Comparison of ENCODE assay signal across 17 cellular contexts in genomic region chr11:65185869-65186341, GRCh38. TPM values are rescaled to one million over a fixed set of nuclear protein-coding genes. Genes with fewer than 3 reads are reported as not detected.
DNase-seq lines count a peak whose midpoint lies in the region; TF ChIP-seq lines count a peak whose summit lies in the region.
"Had no signal": no experiment of that assay in that cellular context is flagged by ENCODE, and none has a peak within 500 bp of the region (broad histone marks: within the 10 kb centered on the region; RNA-seq: fewer than 3 reads in every experiment).

No MANE protein-coding gene starts in this region.

- H3K4me2 ChIP-seq in mammary epithelial cell (ENCODE audit: insufficient read depth, low read depth, low read length) (no peak overlapping the region), OCI-LY3 (ENCODE audit: low read length) (no peak overlapping the region), smooth muscle cell (no peak overlapping the region), mesenchymal stem cell (ENCODE audit: low read length, poor library complexity, severe bottlenecking) (no peak overlapping the region)
- H3K4me2 ChIP-seq: KMS-11 had no signal

- H2BK120ac ChIP-seq in mesenchymal stem cell (ENCODE audit: low read depth, low read length), result no peak overlapping the region

- H3F3A ChIP-seq in smooth muscle cell (ENCODE audit: low read depth), result no peaks in the 10 kb centered on the region

- no peak overlapping the region for H3K4ac ChIP-seq in mesenchymal stem cell (ENCODE audit: low read depth in 1 of 2, low read length in 2 of 2)

- H3K4me1 Mint-ChIP-seq in MCF 10A (ENCODE audit: insufficient read depth, unreplicated experiment) (peaks cover 11% of the 10 kb centered on the region), endothelial cell (ENCODE audit: unreplicated experiment) (peaks cover 10% of the 10 kb centered on the region)

- H3K36me3 ChIP-seq in mammary epithelial cell (ENCODE audit: insufficient read depth, low read length) (peaks cover 39% of the 10 kb centered on the region), OCI-LY3 (replicated peaks; ENCODE audit: low read depth, low read length) (peaks cover 37% of the 10 kb centered on the region), smooth muscle cell (ENCODE audit: low read depth) (no peaks in the 10 kb centered on the region), mesenchymal stem cell (ENCODE audit: control insufficient read depth in 1 of 2, insufficient read depth in 2 of 2, low read depth in 1 of 2, low read length in 2 of 2) (peaks cover 71% of the 10 kb centered on the region in 2 experiments), uterus (no peaks in the 10 kb centered on the region)

- H3K79me1 ChIP-seq in mesenchymal stem cell (replicated peaks; ENCODE audit: low read length, poor library complexity, severe bottlenecking), result peaks cover 47% of the 10 kb centered on the region

- H3K27ac ChIP-seq in mammary epithelial cell (ENCODE audit: insufficient read depth, low read depth, low read length), result no peak overlapping the region
- no peak overlapping the region for H3K27ac ChIP-seq in OCI-LY3 (ENCODE audit: low read length)
- H3K27ac ChIP-seq in smooth muscle cell (ENCODE audit: low read depth), result no peak overlapping the region
- H3K27ac ChIP-seq in mesenchymal stem cell (ENCODE audit: low read length, poor library complexity, severe bottlenecking), result no peak overlapping the region
- H3K27ac ChIP-seq in uterus, result no peak overlapping the region
- H3K27ac ChIP-seq: KMS-11, pancreas, testis had no signal

- no peak overlapping the region for H4K91ac ChIP-seq in mesenchymal stem cell (ENCODE audit: low read length)

- H4K20me1 ChIP-seq in mammary epithelial cell (ENCODE audit: insufficient read depth, low read length), result no peaks in the 10 kb centered on the region
- H4K20me1 ChIP-seq in OCI-LY3 (ENCODE audit: insufficient read depth, low read length), result no peaks in the 10 kb centered on the region
- H4K20me1 ChIP-seq in smooth muscle cell (ENCODE audit: low read depth), result peaks cover 37% of the 10 kb centered on the region

- no peak overlapping the region for H3K14ac ChIP-seq in mesenchymal stem cell (ENCODE audit: low read length in 2 of 2)

- H3K36me3 Mint-ChIP-seq in MCF 10A (ENCODE audit: insufficient read depth, unreplicated experiment) (peaks cover 76% of the 10 kb centered on the region), endothelial cell (ENCODE audit: low read depth, unreplicated experiment) (peaks cover 28% of the 10 kb centered on the region)

- H2BK12ac ChIP-seq in mesenchymal stem cell (ENCODE audit: low read length in 2 of 2), result no peak overlapping the region

- H3K9ac ChIP-seq in mammary epithelial cell (ENCODE audit: insufficient read depth, low read length) (no peak overlapping the region), OCI-LY3 (ENCODE audit: low read length) (no peak overlapping the region), smooth muscle cell (ENCODE audit: low read depth) (no peak overlapping the region), mesenchymal stem cell (ENCODE audit: low read length) (no peak overlapping the region)
- H3K9ac ChIP-seq: KMS-11 had no signal

- intact Hi-C loops in MCF 10A (cut with micrococcal nuclease), result no loop called here
- intact Hi-C loops in mammary epithelial cell (cut with micrococcal nuclease), result loop anchor here (10.0 kb wide), 1 partner anchor 69 kb away; no protein-coding TSS in a partner anchor
- intact Hi-C loops in uterus (cut with DNase I; ENCODE audit: low total_unique reads), result no loop called here

- H3K4me3 Mint-ChIP-seq in MCF 10A (ENCODE audit: unreplicated experiment) (no peak overlapping the region), endothelial cell (ENCODE audit: unreplicated experiment) (peak overlapping the region; percentile 74)
- H3K4me3 Mint-ChIP-seq: activated CD4-positive, alpha-beta memory T cell treated with anti-CD3 and anti-CD28 coated beads for 36 hours; immature natural killer cell had no signal

- H3K27me3 ChIP-seq in mammary epithelial cell (ENCODE audit: insufficient read depth, low read length) (no peaks in the 10 kb centered on the region), OCI-LY3 (ENCODE audit: low read depth, low read length) (no peaks in the 10 kb centered on the region), smooth muscle cell (ENCODE audit: low read depth) (no peaks in the 10 kb centered on the region), mesenchymal stem cell (ENCODE audit: control insufficient read depth in 1 of 2, insufficient read depth in 1 of 2, low read length in 2 of 2) (no peaks in the 10 kb centered on the region), uterus (no peaks in the 10 kb centered on the region)
- H3K27me3 ChIP-seq: pancreas, testis had no signal

- H4K8ac ChIP-seq in mesenchymal stem cell (ENCODE audit: low read length), result no peak overlapping the region

- no peak overlapping the region for H2BK5ac ChIP-seq in mesenchymal stem cell (ENCODE audit: low read depth, low read length, poor library complexity, severe bottlenecking)

- peaks cover 19% of the 10 kb centered on the region for H3K4me1 ChIP-seq in mammary epithelial cell (ENCODE audit: insufficient read depth, low read length)
- H3K4me1 ChIP-seq in OCI-LY3 (ENCODE audit: low read length), result peaks cover 9% of the 10 kb centered on the region
- no peaks in the 10 kb centered on the region for H3K4me1 ChIP-seq in smooth muscle cell (ENCODE audit: low read depth)
- H3K4me1 ChIP-seq in mesenchymal stem cell (ENCODE audit: control insufficient read depth, insufficient read depth, low read depth, low read length), result peaks cover 20% of the 10 kb centered on the region
- peaks cover 0 to 11% of the 10 kb centered on the region in 2 donors for H3K4me1 ChIP-seq in uterus

- peaks cover 89% of the 10 kb centered on the region for H3K79me2 ChIP-seq in mammary epithelial cell (ENCODE audit: insufficient read depth, low read length)
- peaks cover 13% of the 10 kb centered on the region for H3K79me2 ChIP-seq in OCI-LY3 (ENCODE audit: low read length)
- H3K79me2 ChIP-seq in smooth muscle cell (ENCODE audit: low read depth), result peaks cover 31% of the 10 kb centered on the region

- DNase-seq in MCF 10A (ENCODE audit: unreplicated experiment) (no peak), mammary epithelial cell (no peak), endothelial cell (ENCODE audit: low spot score) (no peak), smooth muscle cell (lab: John Stamatoyannopoulos, UW; ENCODE audit: unreplicated experiment) (no peak), HuH-7.5 (ENCODE audit: low spot score) (no peak), mesenchymal stem cell (no peak), uterus (no peak)
- DNase-seq: activated CD4-positive, alpha-beta memory T cell treated with anti-CD3 and anti-CD28 coated beads for 36 hours; immature natural killer cell; NCI-H187; NCI-H524 treated with DMSO at 0.1 percent for 48 hours; pancreas; testis had no signal

- H3K9me3 ChIP-seq in mammary epithelial cell (replicated peaks; ENCODE audit: insufficient read depth, low read length), result no peaks in the 10 kb centered on the region
- no peaks in the 10 kb centered on the region for H3K9me3 ChIP-seq in OCI-LY3 (ENCODE audit: insufficient read depth, low read length)
- H3K9me3 ChIP-seq in smooth muscle cell (replicated peaks; ENCODE audit: low read depth), result no peaks in the 10 kb centered on the region
- H3K9me3 ChIP-seq in mesenchymal stem cell (ENCODE audit: control insufficient read depth, low read length), result no peaks in the 10 kb centered on the region
- no peaks in the 10 kb centered on the region for H3K9me3 ChIP-seq in uterus
- H3K9me3 ChIP-seq: pancreas, testis had no signal

- H3K27me3 Mint-ChIP-seq in MCF 10A (ENCODE audit: insufficient read depth, unreplicated experiment) (no peaks in the 10 kb centered on the region), endothelial cell (ENCODE audit: unreplicated experiment) (peaks cover 9% of the 10 kb centered on the region)
- H3K27me3 Mint-ChIP-seq: activated CD4-positive, alpha-beta memory T cell treated with anti-CD3 and anti-CD28 coated beads for 36 hours had no signal

- no peak for TF ChIP-seq POLR2A in uterus (IDR thresholded peaks at IDR 0.05)

- CTCF ChIA-PET in MCF 10A (lab: Yijun Ruan, JAX) (interaction anchor here (0.6 to 1.3 kb wide), 3 partner anchors 81 to 146 kb away, joined by 3 to 4 read pairs (median 3); no protein-coding TSS in a partner anchor), mammary epithelial cell (lab: Charles Lee; ENCODE audit: low non-redundant PET) (no interaction called here)

- in situ Hi-C loops in mammary epithelial cell (cut with MboI; ENCODE audit: low sequenced_read_pairs in 2 of 2), result no loop called here

- no peak overlapping the region for H2AFZ ChIP-seq in mammary epithelial cell (ENCODE audit: low read depth, low read length)
- H2AFZ ChIP-seq in OCI-LY3 (ENCODE audit: low read depth, low read length), result no peak overlapping the region
- no peak overlapping the region for H2AFZ ChIP-seq in smooth muscle cell (ENCODE audit: low read depth)
- H2AFZ ChIP-seq in mesenchymal stem cell (ENCODE audit: low read depth, low read length), result no peak overlapping the region

- H3K9me3 Mint-ChIP-seq in MCF 10A (ENCODE audit: unreplicated experiment) (no peaks in the 10 kb centered on the region), endothelial cell (ENCODE audit: unreplicated experiment) (no peaks in the 10 kb centered on the region)
- H3K9me3 Mint-ChIP-seq: activated CD4-positive, alpha-beta memory T cell treated with anti-CD3 and anti-CD28 coated beads for 36 hours; immature natural killer cell had no signal

- no peak overlapping the region for H3K23ac ChIP-seq in mesenchymal stem cell (ENCODE audit: low read length in 2 of 2)

- no peak overlapping the region for H3K18ac ChIP-seq in mesenchymal stem cell (ENCODE audit: low read depth in 1 of 2, low read length in 2 of 2)

- TF ChIP-seq CTCF in MCF 10A (IDR thresholded peaks at IDR 0.05; ENCODE audit: unreplicated experiment) (peak; percentile 20), mammary epithelial cell (conservative IDR thresholded peaks at IDR 0.05 in 1 of 2, IDR thresholded peaks at IDR 0.05 in 1 of 2; ENCODE audit: extremely low read depth in 1 of 2, insufficient read depth in 1 of 2, low read depth in 1 of 2, low read length in 2 of 2) (no peak), OCI-LY3 (IDR thresholded peaks at IDR 0.05; ENCODE audit: low read depth, low read length) (peak; percentile 31), endothelial cell (IDR thresholded peaks at IDR 0.05; ENCODE audit: unreplicated experiment) (no peak), smooth muscle cell (IDR thresholded peaks at IDR 0.05; ENCODE audit: borderline replicate concordance, insufficient read depth, poor library complexity, severe bottlenecking) (peak; percentile 7), uterus (IDR thresholded peaks at IDR 0.05) (no peak)

- H3K4me3 ChIP-seq in mammary epithelial cell (replicated peaks in 1 of 3; ENCODE audit: insufficient read depth in 1 of 3, low read depth in 2 of 3, low read length in 3 of 3) (no peak overlapping the region), OCI-LY3 (ENCODE audit: low read length) (no peak overlapping the region), smooth muscle cell (no peak overlapping the region), mesenchymal stem cell (ENCODE audit: insufficient read depth in 1 of 2, low read depth in 1 of 2, low read length in 2 of 2) (no peak overlapping the region), uterus (no peak overlapping the region)
- H3K4me3 ChIP-seq: pancreas, testis had no signal

- WGBS in mammary epithelial cell (ENCODE audit: low coverage, missing lambda C conversion rate), result 85% methylated on average over 17 of the region's 18 CpGs
- WGBS in smooth muscle cell (ENCODE audit: low lambda C conversion rate), result 91% methylated on average over 18 of the region's 18 CpGs
- 94% methylated on average over 18 of the region's 18 CpGs for WGBS in mesenchymal stem cell

- no peak overlapping the region for H2AK5ac ChIP-seq in mesenchymal stem cell (ENCODE audit: low read length, severe bottlenecking)

- H2BK15ac ChIP-seq in mesenchymal stem cell (ENCODE audit: low read depth, poor library complexity, severe bottlenecking), result no peak overlapping the region

- BruUV-seq in MCF 10A (replicated peaks; lab: Mats Ljungman, UMichigan), result no TSS peak
- BruUV-seq in mammary epithelial cell (replicated peaks; lab: Mats Ljungman, UMichigan), result no TSS peak

- H3K27ac Mint-ChIP-seq in MCF 10A (ENCODE audit: low read depth, unreplicated experiment), result no peak overlapping the region
- no peak overlapping the region for H3K27ac Mint-ChIP-seq in endothelial cell (ENCODE audit: unreplicated experiment)
- H3K27ac Mint-ChIP-seq: activated CD4-positive, alpha-beta memory T cell treated with anti-CD3 and anti-CD28 coated beads for 36 hours had no signal

- dilution Hi-C loops in mammary epithelial cell (cut with HindIII; ENCODE audit: low sequenced_read_pairs), result no loop called here

- POLR2A ChIA-PET in MCF 10A (lab: Yijun Ruan, JAX), result interaction anchor here (2.2 kb wide), 1 partner anchor 64 kb away, joined by 5 read pairs; the partner anchor contains the start of genes FAU and MRPL49

RNA-seq across cellular contexts. Expression of gene CAPN1, which starts 4.2 kb away (rescaled TPM):
- total RNA-seq in MCF 10A (2022) (111 and 117 TPM in 2 replicates), mammary epithelial cell (100 to 1,000 TPM; 276 to 452 TPM), endothelial cell (ENCODE audit: unreplicated experiment) (148 TPM), smooth muscle cell (93.0 and 126 TPM in 2 replicates), uterus (100 to 1,000 TPM; 122 to 174 (median 157) TPM)
- polyA plus RNA-seq in mammary epithelial cell (289 TPM), smooth muscle cell (109 and 149 TPM in 2 replicates)
- polyA minus RNA-seq in mammary epithelial cell, result 253 TPM
- 166 TPM for polyA plus RNA-seq in mesenchymal stem cell (2013, experiment 1 of 2)
- 168 TPM for polyA plus RNA-seq in mesenchymal stem cell (2013, experiment 2 of 2)

RNA-seq across cellular contexts. Expression of gene SPDYC, which starts 15.9 kb away (rescaled TPM):
- total RNA-seq in MCF 10A (2022) (not detected in 2 replicates), mammary epithelial cell (not detected), endothelial cell (ENCODE audit: unreplicated experiment) (not detected), smooth muscle cell (not detected in 2 replicates), uterus (not detected)
- polyA plus RNA-seq in mammary epithelial cell (not detected), smooth muscle cell (not detected in 2 replicates)
- not detected for polyA minus RNA-seq in mammary epithelial cell
- not detected for polyA plus RNA-seq in mesenchymal stem cell (2013, experiment 1 of 2)
- not detected for polyA plus RNA-seq in mesenchymal stem cell (2013, experiment 2 of 2)
- total RNA-seq: activated CD4-positive, alpha-beta memory T cell treated with anti-CD3 and anti-CD28 coated beads for 36 hours; astrocyte; pancreas had no signal
- polyA plus RNA-seq: AG04450, immature natural killer cell had no signal

RNA-seq across cellular contexts. Expression of gene SYVN1, which starts 51.6 kb away (rescaled TPM):
- total RNA-seq in MCF 10A (2022) (74.9 and 99.8 TPM in 2 replicates), mammary epithelial cell (10 to 100 TPM; 21.5 to 45.8 TPM), endothelial cell (ENCODE audit: unreplicated experiment) (32.2 TPM), smooth muscle cell (39.9 and 52.0 TPM in 2 replicates), uterus (10 to 100 TPM; 34.7 to 88.8 (median 60.5) TPM)
- polyA plus RNA-seq in mammary epithelial cell (30.7 TPM), smooth muscle cell (30.0 and 32.0 TPM in 2 replicates)
- polyA minus RNA-seq in mammary epithelial cell, result 152 TPM
- 33.9 TPM for polyA plus RNA-seq in mesenchymal stem cell (2013, experiment 1 of 2)
- 33.2 TPM for polyA plus RNA-seq in mesenchymal stem cell (2013, experiment 2 of 2)

Comparison
In these comparisons a context has a peak if more than half of its experiments do, and no peak if none do; other contexts are left out.
1. CTCF ChIP-seq: peak in MCF 10A (single experiment), OCI-LY3 (single experiment) and smooth muscle cell (single experiment); none in mammary epithelial cell (0 of 2), endothelial cell (single experiment) and uterus (0 of 4).